7 cellular contexts compared by ENCODE assay signal in the genomic region with DNA sequence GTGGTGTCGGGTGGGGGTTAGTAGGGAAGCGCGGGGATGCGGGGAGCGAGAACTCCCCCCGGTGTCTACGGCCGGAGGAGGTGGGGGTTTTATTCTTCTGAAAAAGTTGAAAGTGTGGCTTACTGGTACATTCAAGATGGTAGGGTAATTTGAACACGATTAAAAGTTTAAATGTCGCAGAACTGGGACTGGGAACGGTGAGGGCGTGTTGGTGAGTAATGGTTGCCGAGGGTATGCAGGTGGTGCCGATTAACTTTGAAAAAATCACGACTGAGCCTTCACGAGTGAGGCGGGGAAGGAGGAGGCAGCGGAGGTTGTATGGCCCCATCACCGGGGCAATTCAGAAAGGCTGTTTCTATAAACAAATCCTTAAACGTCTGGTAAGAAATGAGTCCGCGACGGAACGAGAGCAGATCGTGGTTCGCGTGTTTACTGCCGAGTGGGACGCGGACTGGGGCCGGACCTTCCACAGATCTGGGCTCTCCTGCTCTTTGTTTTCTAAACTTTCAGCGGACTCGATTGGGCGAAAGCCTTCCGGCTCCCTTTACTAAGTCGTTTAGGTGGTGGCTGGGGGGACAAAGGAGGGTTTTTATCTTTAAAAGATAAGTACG. TPM values are rescaled to one million over a fixed set of nuclear protein-coding genes. Genes with fewer than 3 reads are reported as not detected.
DNase-seq lines count a peak whose midpoint lies in the region; TF ChIP-seq lines count a peak whose summit lies in the region.

No MANE protein-coding gene starts in this region.

- H3K4me1 ChIP-seq in KMS-11 (ENCODE audit: low read depth, poor library complexity, severe bottlenecking) (peaks cover 52% of the 10 kb centered on the region), hepatocyte (ENCODE audit: insufficient read depth) (peaks cover 29% of the 10 kb centered on the region), skeletal muscle satellite cell (ENCODE audit: control insufficient read depth, insufficient read depth, low read length) (peaks cover 31% of the 10 kb centered on the region)

- CTCF ChIA-PET in activated naive CD4-positive, alpha-beta T cell treated with anti-CD3 and anti-CD28 coated beads, Interleukin-2, amount 10 ng/mL, durations not matched to agents 7 days and 5 days (lab: Charles Lee) = interaction anchor here (0.6 to 2.7 kb wide), 3 partner anchors 132 to 723 kb away, joined by 3 to 10 read pairs (median 4); no protein-coding TSS in a partner anchor

- no peaks in the 10 kb centered on the region for H3K36me3 ChIP-seq in KMS-11 (ENCODE audit: insufficient read depth)
- no peaks in the 10 kb centered on the region for H3K36me3 ChIP-seq in hepatocyte (replicated peaks; ENCODE audit: insufficient read depth, low read depth)
- no peaks in the 10 kb centered on the region for H3K36me3 ChIP-seq in skeletal muscle satellite cell (ENCODE audit: insufficient read depth, low read length)

- DNase-seq in activated naive CD4-positive, alpha-beta T cell treated with anti-CD3 and anti-CD28 coated beads, Interleukin-2, amount 10 ng/mL, durations not matched to agents 7 days and 5 days = peak; percentile 43
- DNase-seq in hepatocyte (ENCODE audit: low spot score) (peak; percentile 43), NOMO-1 treated with dmso at 0.1 percent for 144 hours (lab: John Stamatoyannopoulos, UW; ENCODE audit: unreplicated experiment) (no peak), epidermal melanocyte (ENCODE audit: insufficient read length, low spot score) (no peak), 8988T (no peak)

- no peak overlapping the region for H3K9ac ChIP-seq in KMS-11
- H3K9ac ChIP-seq in skeletal muscle satellite cell (ENCODE audit: low read depth, low read length) = peak overlapping the region; percentile 94

- H3K27me3 ChIP-seq in KMS-11 (ENCODE audit: insufficient read depth, low read depth) (no peaks in the 10 kb centered on the region), hepatocyte (no peaks in the 10 kb centered on the region), skeletal muscle satellite cell (ENCODE audit: control insufficient read depth, insufficient read depth, low read length) (peaks cover 12% of the 10 kb centered on the region)

- under 1% methylated on average over 37 of the region's 37 CpGs for WGBS in hepatocyte (ENCODE audit: low lambda C conversion rate, missing lambda C conversion rate)

- H3K9me2 ChIP-seq in hepatocyte (replicated peaks; ENCODE audit: insufficient read depth) = no peaks in the 10 kb centered on the region

- H3K36me3 Mint-ChIP-seq in activated naive CD4-positive, alpha-beta T cell treated with anti-CD3 and anti-CD28 coated beads, Interleukin-2, amount 10 ng/mL, durations not matched to agents 7 days and 5 days = no peaks in the 10 kb centered on the region

- H4K20me1 ChIP-seq in KMS-11 (ENCODE audit: insufficient read depth) (peaks cover 30% of the 10 kb centered on the region), hepatocyte (ENCODE audit: insufficient read depth, poor library complexity, severe bottlenecking) (peaks cover 43% of the 10 kb centered on the region)

- H2AFZ ChIP-seq in KMS-11 (ENCODE audit: low read depth) (no peak overlapping the region), hepatocyte (peak overlapping the region; percentile 53)

- H3K4me3 Mint-ChIP-seq in activated naive CD4-positive, alpha-beta T cell treated with anti-CD3 and anti-CD28 coated beads, Interleukin-2, amount 10 ng/mL, durations not matched to agents 7 days and 5 days = peak overlapping the region; percentile 78

- H3K4me3 ChIP-seq in KMS-11 (IDR thresholded peaks at IDR 0.05; ENCODE audit: insufficient read depth, low read depth, low read length) (peak overlapping the region; percentile 32), hepatocyte (peak overlapping the region; percentile 78), skeletal muscle satellite cell (ENCODE audit: low read length) (peak overlapping the region; percentile 94)

- peaks cover 31% of the 10 kb centered on the region for H3K27me3 Mint-ChIP-seq in activated naive CD4-positive, alpha-beta T cell treated with anti-CD3 and anti-CD28 coated beads, Interleukin-2, amount 10 ng/mL, durations not matched to agents 7 days and 5 days

- peaks cover 51% of the 10 kb centered on the region for H3K4me1 Mint-ChIP-seq in activated naive CD4-positive, alpha-beta T cell treated with anti-CD3 and anti-CD28 coated beads, Interleukin-2, amount 10 ng/mL, durations not matched to agents 7 days and 5 days

- peaks cover 70% of the 10 kb centered on the region for H3K79me2 ChIP-seq in KMS-11 (ENCODE audit: insufficient read depth, low read depth)
- H3K79me2 ChIP-seq in hepatocyte = peaks cover 67% of the 10 kb centered on the region

- peak overlapping the region; percentile 51 for H3K4me2 ChIP-seq in KMS-11
- H3K4me2 ChIP-seq in hepatocyte = peak overlapping the region; percentile 88
- peak overlapping the region; percentile 97 for H3K4me2 ChIP-seq in skeletal muscle satellite cell (ENCODE audit: low read length)

- H3K9me3 ChIP-seq in hepatocyte (ENCODE audit: low read depth) = no peaks in the 10 kb centered on the region
- no peaks in the 10 kb centered on the region for H3K9me3 ChIP-seq in skeletal muscle satellite cell (replicated peaks; ENCODE audit: low read length)

- H3K27ac ChIP-seq in KMS-11 = no peak overlapping the region
- peak overlapping the region; percentile 95 for H3K27ac ChIP-seq in hepatocyte

- peak overlapping the region; percentile 83 for H3K27ac Mint-ChIP-seq in activated naive CD4-positive, alpha-beta T cell treated with anti-CD3 and anti-CD28 coated beads, Interleukin-2, amount 10 ng/mL, durations not matched to agents 7 days and 5 days

- TF ChIP-seq CTCF in KMS-11 (conservative IDR thresholded peaks at IDR 0.05; ENCODE audit: low read depth, low read length) (no peak), hepatocyte (IDR thresholded peaks at IDR 0.05; ENCODE audit: poor library complexity) (no peak)

- H3K9me3 Mint-ChIP-seq in activated naive CD4-positive, alpha-beta T cell treated with anti-CD3 and anti-CD28 coated beads, Interleukin-2, amount 10 ng/mL, durations not matched to agents 7 days and 5 days = no peaks in the 10 kb centered on the region

RNA-seq across cellular contexts. Expression of gene IGF1R, which starts 2.6 kb away (rescaled TPM):
- total RNA-seq in hepatocyte = 21.7 and 42.9 TPM in 2 replicates
- polyA plus RNA-seq in hepatocyte = 10.8 and 14.4 TPM in 2 replicates
- total RNA-seq in skeletal muscle satellite cell (2012; rRNA removed) = 11.2 and 25.3 TPM in 2 replicates

Comparison
In these comparisons a context has a peak if more than half of its experiments do, and no peak if none do; other contexts are left out.
1. H3K4me3 ChIP-seq: peak in every context shown above with its lines; median percentile 94 in skeletal muscle satellite cell; 78 in hepatocyte; 32 in KMS-11.
2. DNase-seq: peak in activated naive CD4-positive, alpha-beta T cell treated with anti-CD3 and anti-CD28 coated beads, Interleukin-2, amount 10 ng/mL, durations not matched to agents 7 days and 5 days (single experiment) and hepatocyte (single experiment); none in NOMO-1 treated with dmso at 0.1 percent for 144 hours (single experiment), epidermal melanocyte (single experiment) and 8988T (single experiment).
3. Peak in every context shown above with its lines, with median percentiles within 50 percentile points of each other: H3K4me2 ChIP-seq.